Comparison of ENCODE assay signal across 29 cellular contexts in the genomic region with DNA sequence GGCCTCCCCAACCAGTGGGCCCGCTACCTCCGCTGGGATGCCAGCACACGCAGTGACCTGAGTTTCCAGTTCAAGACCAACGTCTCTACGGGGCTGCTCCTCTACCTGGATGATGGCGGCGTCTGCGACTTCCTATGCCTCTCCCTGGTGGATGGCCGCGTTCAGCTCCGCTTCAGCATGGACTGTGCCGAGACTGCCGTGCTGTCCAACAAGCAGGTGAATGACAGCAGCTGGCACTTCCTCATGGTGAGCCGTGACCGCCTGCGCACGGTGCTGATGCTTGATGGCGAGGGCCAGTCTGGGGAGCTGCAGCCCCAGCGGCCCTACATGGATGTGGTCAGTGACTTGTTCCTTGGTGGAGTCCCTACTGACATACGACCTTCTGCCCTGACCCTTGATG.
"Had no signal": no experiment of that assay in that cellular context is flagged by ENCODE, and none has a peak within 500 bp of the region (broad histone marks: within the 10 kb centered on the region; RNA-seq: fewer than 3 reads in every experiment).

No MANE protein-coding gene starts in this region.

- H3K4me1 ChIP-seq: colonic mucosa, esophagus muscularis mucosa, esophagus squamous epithelium, foreskin keratinocyte, gastrocnemius medialis, gastroesophageal sphincter, heart left ventricle, heart right ventricle had no signal

- H3K9me3 ChIP-seq: colonic mucosa, esophagus muscularis mucosa, esophagus squamous epithelium, gastrocnemius medialis, gastroesophageal sphincter, heart left ventricle, heart right ventricle had no signal

- FAIRE-seq: colon, endometrium, endothelial cell of umbilical vein, frontal cortex had no signal

- H3K27ac ChIP-seq: colonic mucosa, coronary artery, dorsolateral prefrontal cortex, epithelial cell of prostate, esophagus muscularis mucosa, esophagus squamous epithelium, foreskin keratinocyte, gastrocnemius medialis, gastroesophageal sphincter, heart left ventricle, heart right ventricle had no signal

- H3K4me3 Mint-ChIP-seq: dendritic cell treated with granulocyte-macrophage colony-stimulating factor and Interleukin-4, amounts not matched to agents 40 ng/mL and 50 ng/mL, for 4 days; effector memory CD8-positive, alpha-beta T cell; endodermal cell had no signal

- H3K36me3 ChIP-seq: colonic mucosa, esophagus muscularis mucosa, esophagus squamous epithelium, gastrocnemius medialis, gastroesophageal sphincter, heart left ventricle, heart right ventricle had no signal

- H3K4me3 ChIP-seq: colonic mucosa, coronary artery, dorsolateral prefrontal cortex, esophagus muscularis mucosa, esophagus squamous epithelium, gastrocnemius medialis, gastroesophageal sphincter, heart left ventricle, heart right ventricle had no signal

- DNase-seq: colonic mucosa; cortex of kidney; dermis blood vessel endothelial cell; dorsolateral prefrontal cortex; effector CD4-positive, alpha-beta T cell; effector CD8-positive, alpha-beta T cell; effector memory CD4-positive, alpha-beta T cell; effector memory CD8-positive, alpha-beta T cell; endodermal cell; erythroblast; esophagus squamous epithelium; foreskin fibroblast; foreskin keratinocyte; foreskin melanocyte; gastrocnemius medialis; glutamatergic neuron; head of caudate nucleus; heart right ventricle had no signal

- H3K27me3 Mint-ChIP-seq: dendritic cell treated with granulocyte-macrophage colony-stimulating factor and Interleukin-4, amounts not matched to agents 40 ng/mL and 50 ng/mL, for 4 days; effector memory CD8-positive, alpha-beta T cell had no signal

- H3K9me3 Mint-ChIP-seq: dendritic cell treated with granulocyte-macrophage colony-stimulating factor and Interleukin-4, amounts not matched to agents 40 ng/mL and 50 ng/mL, for 4 days; effector memory CD8-positive, alpha-beta T cell; endodermal cell had no signal

- ATAC-seq: effector memory CD8-positive, alpha-beta T cell; esophagus mucosa; foreskin keratinocyte; gastrocnemius medialis; gastroesophageal sphincter; heart left ventricle; heart right ventricle had no signal

- H3K27me3 ChIP-seq: colonic mucosa, dorsolateral prefrontal cortex, esophagus muscularis mucosa, esophagus squamous epithelium, gastrocnemius medialis, gastroesophageal sphincter had no signal
